ENCODE assay signal across 15 cellular contexts in genomic region chr11:17822021-17822781, GRCh38.
DNase-seq lines count a peak whose midpoint lies in the region; ATAC-seq and TF ChIP-seq lines count a peak whose summit lies in the region.
"Had no signal": no experiment of that assay in that cellular context is flagged by ENCODE, and none has a peak within 500 bp of the region (broad histone marks: within the 10 kb centered on the region; RNA-seq: fewer than 3 reads in every experiment).

No MANE protein-coding gene starts in this region.

- DNase-seq in HT1080 (ENCODE audit: low read depth) = peak; percentile 13
- peak; percentile 60 for DNase-seq in dedifferentiated amniotic fluid mesenchymal stem cell (ENCODE audit: extremely low spot score)
- peak; percentile 59 for DNase-seq in hepatic stellate cell (ENCODE audit: low spot score)
- peak; percentile 9 for DNase-seq in thoracic aorta (ENCODE audit: low spot score)
- DNase-seq in activated naive CD4-positive, alpha-beta T cell treated with anti-CD3 and anti-CD28 coated beads, Interleukin-2, amount 10 ng/mL, durations not matched to agents 7 days and 5 days = no peak
- no peak for DNase-seq in Peyer's patch
- DNase-seq in NCI-H446 (lab: John Stamatoyannopoulos, UW) = no peak
- DNase-seq: activated CD4-positive, alpha-beta T cell treated with anti-CD3 and anti-CD28 coated beads, Interleukin-2, amount 10 ng/mL, durations not matched to agents 24 days and 14 days; Calu3; NCI-H2171 treated with DMSO at 0.1 percent for 48 hours; small intestine had no signal

- H3K27me3 ChIP-seq in thoracic aorta (replicated peaks; ENCODE audit: insufficient read depth) (no peaks in the 10 kb centered on the region), Peyer's patch (no peaks in the 10 kb centered on the region)
- H3K27me3 ChIP-seq: cardiac muscle cell had no signal

- no peak overlapping the region for H3K4me3 Mint-ChIP-seq in activated naive CD4-positive, alpha-beta T cell treated with anti-CD3 and anti-CD28 coated beads, Interleukin-2, amount 10 ng/mL, durations not matched to agents 7 days and 5 days
- H3K4me3 Mint-ChIP-seq: activated CD4-positive, alpha-beta T cell treated with anti-CD3 and anti-CD28 coated beads, Interleukin-2, amount 10 ng/mL, durations not matched to agents 24 days and 14 days; nephron had no signal

- no peak for TF ChIP-seq POLR2A in Peyer's patch (IDR thresholded peaks at IDR 0.05)

- no peaks in the 10 kb centered on the region for H3K36me3 ChIP-seq in thoracic aorta
- no peaks in the 10 kb centered on the region for H3K36me3 ChIP-seq in Peyer's patch
- H3K36me3 ChIP-seq: cardiac muscle cell had no signal

- H3K9me3 ChIP-seq in thoracic aorta = no peaks in the 10 kb centered on the region
- H3K9me3 ChIP-seq in Peyer's patch = no peaks in the 10 kb centered on the region

- H3K4me1 Mint-ChIP-seq in activated naive CD4-positive, alpha-beta T cell treated with anti-CD3 and anti-CD28 coated beads, Interleukin-2, amount 10 ng/mL, durations not matched to agents 7 days and 5 days = no peaks in the 10 kb centered on the region
- H3K4me1 Mint-ChIP-seq: activated CD4-positive, alpha-beta T cell treated with anti-CD3 and anti-CD28 coated beads, Interleukin-2, amount 10 ng/mL, durations not matched to agents 24 days and 14 days had no signal

- H3K4me3 ChIP-seq in thoracic aorta (no peak overlapping the region), Peyer's patch (no peak overlapping the region)
- H3K4me3 ChIP-seq: cardiac muscle cell had no signal

- CTCF ChIA-PET in activated naive CD4-positive, alpha-beta T cell treated with anti-CD3 and anti-CD28 coated beads, Interleukin-2, amount 10 ng/mL, durations not matched to agents 7 days and 5 days (lab: Charles Lee) = no interaction called here

- H3K9me3 Mint-ChIP-seq in activated naive CD4-positive, alpha-beta T cell treated with anti-CD3 and anti-CD28 coated beads, Interleukin-2, amount 10 ng/mL, durations not matched to agents 7 days and 5 days = no peaks in the 10 kb centered on the region
- H3K9me3 Mint-ChIP-seq: activated CD4-positive, alpha-beta T cell treated with anti-CD3 and anti-CD28 coated beads, Interleukin-2, amount 10 ng/mL, durations not matched to agents 24 days and 14 days; nephron had no signal

- H3K27ac ChIP-seq in thoracic aorta (peak overlapping the region in 1 of 2 donors; percentile 36), Peyer's patch (peak overlapping the region in 1 of 4 donors; percentile 27)
- H3K27ac ChIP-seq: cardiac muscle cell, HL-60 had no signal

- H3K4me1 ChIP-seq in thoracic aorta (ENCODE audit: control insufficient read depth in 1 of 2, low read depth in 2 of 2) (peaks cover 12 to 17% of the 10 kb centered on the region in 2 donors), Peyer's patch (peaks cover 0 to 5% (median 0%) of the 10 kb centered on the region in 4 donors)

- ATAC-seq in thoracic aorta (ENCODE audit: insufficient number of reproducible peaks, low FRiP score, low read depth) = peak; percentile 77
- ATAC-seq: esophagus mucosa had no signal

- TF ChIP-seq CTCF in thoracic aorta (IDR thresholded peaks at IDR 0.05) = no peak
- TF ChIP-seq CTCF in Peyer's patch (IDR thresholded peaks at IDR 0.05) = no peak

- no peak overlapping the region for H3K27ac Mint-ChIP-seq in activated naive CD4-positive, alpha-beta T cell treated with anti-CD3 and anti-CD28 coated beads, Interleukin-2, amount 10 ng/mL, durations not matched to agents 7 days and 5 days
- H3K27ac Mint-ChIP-seq: activated CD4-positive, alpha-beta T cell treated with anti-CD3 and anti-CD28 coated beads, Interleukin-2, amount 10 ng/mL, durations not matched to agents 24 days and 14 days had no signal

- H3K36me3 Mint-ChIP-seq in activated naive CD4-positive, alpha-beta T cell treated with anti-CD3 and anti-CD28 coated beads, Interleukin-2, amount 10 ng/mL, durations not matched to agents 7 days and 5 days = no peaks in the 10 kb centered on the region

- H3K27me3 Mint-ChIP-seq in activated naive CD4-positive, alpha-beta T cell treated with anti-CD3 and anti-CD28 coated beads, Interleukin-2, amount 10 ng/mL, durations not matched to agents 7 days and 5 days = no peaks in the 10 kb centered on the region
- H3K27me3 Mint-ChIP-seq: activated CD4-positive, alpha-beta T cell treated with anti-CD3 and anti-CD28 coated beads, Interleukin-2, amount 10 ng/mL, durations not matched to agents 24 days and 14 days had no signal

Comparison
In these comparisons a context has a peak if more than half of its experiments do, and no peak if none do; other contexts are left out.
1. DNase-seq: peak in HT1080 (single experiment), dedifferentiated amniotic fluid mesenchymal stem cell (single experiment), hepatic stellate cell (single experiment) and thoracic aorta (single experiment); none in activated naive CD4-positive, alpha-beta T cell treated with anti-CD3 and anti-CD28 coated beads, Interleukin-2, amount 10 ng/mL, durations not matched to agents 7 days and 5 days (single experiment), Peyer's patch (0 of 3) and NCI-H446 (0 of 2).